11 cellular contexts compared by ENCODE assay signal in genomic region chr15:31300981-31301686, GRCh38. TPM values are rescaled to one million over a fixed set of nuclear protein-coding genes. Genes with fewer than 3 reads are reported as not detected.
DNase-seq lines count a peak whose midpoint lies in the region; ATAC-seq and TF ChIP-seq lines count a peak whose summit lies in the region.
"Had no signal": no experiment of that assay in that cellular context is flagged by ENCODE, and none has a peak within 500 bp of the region (broad histone marks: within the 10 kb centered on the region; RNA-seq: fewer than 3 reads in every experiment).

No MANE protein-coding gene starts in this region.

- no peak for DNase-seq in activated naive CD8-positive, alpha-beta T cell treated with anti-CD3 and anti-CD28 coated beads for 36 hours
- DNase-seq in activated naive CD8-positive, alpha-beta T cell treated with anti-CD3 and anti-CD28 coated beads, Interleukin-2, amount 50 U/mL, for 24 hours = no peak
- DNase-seq in Panc1 (ENCODE audit: low read depth, low spot score) (no peak), left kidney (ENCODE audit: low read depth, low spot score) (peak; percentile 38), type B pancreatic cell (ENCODE audit: extremely low spot score, unreplicated experiment) (peak; percentile 63), GM10266 (ENCODE audit: extremely low spot score) (no peak), NCI-H146 treated with DMSO at 0.1 percent for 48 hours (lab: John Stamatoyannopoulos, UW; ENCODE audit: unreplicated experiment) (no peak), colonic mucosa (no peak)
- DNase-seq: AML-193, NCI-H510A treated with DMSO at 0.1 percent for 48 hours, trophoblast cell had no signal

- no peaks in the 10 kb centered on the region for H3K36me3 Mint-ChIP-seq in activated naive CD8-positive, alpha-beta T cell treated with anti-CD3 and anti-CD28 coated beads for 36 hours
- H3K36me3 Mint-ChIP-seq in activated naive CD8-positive, alpha-beta T cell treated with anti-CD3 and anti-CD28 coated beads, Interleukin-2, amount 50 U/mL, for 24 hours (ENCODE audit: low read depth) = no peaks in the 10 kb centered on the region
- H3K36me3 Mint-ChIP-seq in type B pancreatic cell = no peaks in the 10 kb centered on the region

- H3K27me3 Mint-ChIP-seq in activated naive CD8-positive, alpha-beta T cell treated with anti-CD3 and anti-CD28 coated beads for 36 hours = no peaks in the 10 kb centered on the region
- H3K27me3 Mint-ChIP-seq in activated naive CD8-positive, alpha-beta T cell treated with anti-CD3 and anti-CD28 coated beads, Interleukin-2, amount 50 U/mL, for 24 hours = no peaks in the 10 kb centered on the region
- H3K27me3 Mint-ChIP-seq in type B pancreatic cell = peaks cover 11% of the 10 kb centered on the region

- no peaks in the 10 kb centered on the region for H3K9me3 ChIP-seq in Panc1 (ENCODE audit: control insufficient read depth, insufficient read depth, low read depth, low read length)
- H3K9me3 ChIP-seq in colonic mucosa = no peaks in the 10 kb centered on the region

- no peak overlapping the region for H3K4me3 ChIP-seq in Panc1 (ENCODE audit: low read depth in 2 of 2, low read length in 2 of 2)
- no peak overlapping the region for H3K4me3 ChIP-seq in colonic mucosa

- no TSS peak for BruUV-seq in Panc1 (replicated peaks; lab: Mats Ljungman, UMichigan)

- no peak overlapping the region for H3K9ac ChIP-seq in colonic mucosa (ENCODE audit: low read depth in 2 of 2, low read length in 2 of 2)

- peak overlapping the region; percentile 25 for H3K27ac Mint-ChIP-seq in activated naive CD8-positive, alpha-beta T cell treated with anti-CD3 and anti-CD28 coated beads for 36 hours
- H3K27ac Mint-ChIP-seq in activated naive CD8-positive, alpha-beta T cell treated with anti-CD3 and anti-CD28 coated beads, Interleukin-2, amount 50 U/mL, for 24 hours = no peak overlapping the region
- H3K27ac Mint-ChIP-seq in type B pancreatic cell = no peak overlapping the region

- H3K9me3 Mint-ChIP-seq in activated naive CD8-positive, alpha-beta T cell treated with anti-CD3 and anti-CD28 coated beads for 36 hours = no peaks in the 10 kb centered on the region
- H3K9me3 Mint-ChIP-seq in activated naive CD8-positive, alpha-beta T cell treated with anti-CD3 and anti-CD28 coated beads, Interleukin-2, amount 50 U/mL, for 24 hours = no peaks in the 10 kb centered on the region
- H3K9me3 Mint-ChIP-seq in type B pancreatic cell = no peaks in the 10 kb centered on the region

- no peaks in the 10 kb centered on the region for H3K27me3 ChIP-seq in Panc1 (ENCODE audit: control insufficient read depth, insufficient read depth, low read length)
- H3K27me3 ChIP-seq in colonic mucosa = no peaks in the 10 kb centered on the region

- TF ChIP-seq CTCF in Panc1 (IDR thresholded peaks at IDR 0.05) (no peak), type B pancreatic cell (conservative IDR thresholded peaks at IDR 0.05) (no peak), GM10266 (IDR thresholded peaks at IDR 0.05; ENCODE audit: control insufficient read depth, insufficient read depth, low read depth, missing control alignments) (no peak), colonic mucosa (IDR thresholded peaks at IDR 0.05) (no peak)

- H3K4me1 ChIP-seq in Panc1 (ENCODE audit: control insufficient read depth, insufficient read depth, low read length) (peaks cover 16% of the 10 kb centered on the region), colonic mucosa (peaks cover 3% of the 10 kb centered on the region)

- ATAC-seq in activated naive CD8-positive, alpha-beta T cell treated with anti-CD3 and anti-CD28 coated beads, Interleukin-2, amount 50 U/mL, for 24 hours = no peak
- no peak for ATAC-seq in Panc1

- CTCF ChIA-PET in Panc1 (lab: Charles Lee) = no interaction called here

- H3K27ac ChIP-seq in Panc1 (ENCODE audit: low read length) (peak overlapping the region; percentile 23; the same call in 1 of the 2 replicates), colonic mucosa (no peak overlapping the region)

- H3K4me3 Mint-ChIP-seq in activated naive CD8-positive, alpha-beta T cell treated with anti-CD3 and anti-CD28 coated beads for 36 hours = no peak overlapping the region
- no peak overlapping the region for H3K4me3 Mint-ChIP-seq in activated naive CD8-positive, alpha-beta T cell treated with anti-CD3 and anti-CD28 coated beads, Interleukin-2, amount 50 U/mL, for 24 hours
- H3K4me3 Mint-ChIP-seq in type B pancreatic cell = no peak overlapping the region

- intact Hi-C loops in Panc1 (cut with micrococcal nuclease; ENCODE audit: unreplicated experiment) = no loop called here
- intact Hi-C loops in colonic mucosa (cut with DNase I) = no loop called here

- H3K36me3 ChIP-seq in Panc1 (ENCODE audit: control insufficient read depth, insufficient read depth, low read length) (no peaks in the 10 kb centered on the region), colonic mucosa (no peaks in the 10 kb centered on the region)

- H3K4me1 Mint-ChIP-seq in activated naive CD8-positive, alpha-beta T cell treated with anti-CD3 and anti-CD28 coated beads for 36 hours = peaks cover 13% of the 10 kb centered on the region
- H3K4me1 Mint-ChIP-seq in activated naive CD8-positive, alpha-beta T cell treated with anti-CD3 and anti-CD28 coated beads, Interleukin-2, amount 50 U/mL, for 24 hours = peaks cover 18% of the 10 kb centered on the region
- H3K4me1 Mint-ChIP-seq in type B pancreatic cell (ENCODE audit: unreplicated experiment) = peaks cover 20% of the 10 kb centered on the region

- in situ Hi-C loops in Panc1 (cut with HindIII; ENCODE audit: low pct_unique_long_range_greater_than_20kb, low sequenced_read_pairs) = no loop called here

- POLR2A ChIA-PET in Panc1 (lab: Charles Lee) = no interaction called here

RNA-seq across cellular contexts. Expression of gene KLF13, which starts 25.5 kb away (rescaled TPM):
- total RNA-seq in activated naive CD8-positive, alpha-beta T cell treated with anti-CD3 and anti-CD28 coated beads for 36 hours = 100 to 1,000 TPM; 110 to 111 TPM
- total RNA-seq in Panc1 (2021; ENCODE audit: unreplicated experiment) (78.6 TPM), type B pancreatic cell (ENCODE audit: low replicate concordance) (38.6 and 58.2 TPM in 2 replicates), colonic mucosa (10 to 100 TPM; 68.9 to 92.3 TPM)
- 91.5 TPM for polyA plus RNA-seq in Panc1 (2012; ENCODE audit: insufficient read length)

Comparison
In these comparisons a context has a peak if more than half of its experiments do, and no peak if none do; other contexts are left out.
1. DNase-seq: peak in left kidney (single experiment) and type B pancreatic cell (single experiment); none in activated naive CD8-positive, alpha-beta T cell treated with anti-CD3 and anti-CD28 coated beads for 36 hours (single experiment), activated naive CD8-positive, alpha-beta T cell treated with anti-CD3 and anti-CD28 coated beads, Interleukin-2, amount 50 U/mL, for 24 hours (single experiment), Panc1 (single experiment), GM10266 (single experiment), NCI-H146 treated with DMSO at 0.1 percent for 48 hours (single experiment) and colonic mucosa (single experiment).